Comparison of ENCODE assay signal across 1 cellular context in the genomic region with DNA sequence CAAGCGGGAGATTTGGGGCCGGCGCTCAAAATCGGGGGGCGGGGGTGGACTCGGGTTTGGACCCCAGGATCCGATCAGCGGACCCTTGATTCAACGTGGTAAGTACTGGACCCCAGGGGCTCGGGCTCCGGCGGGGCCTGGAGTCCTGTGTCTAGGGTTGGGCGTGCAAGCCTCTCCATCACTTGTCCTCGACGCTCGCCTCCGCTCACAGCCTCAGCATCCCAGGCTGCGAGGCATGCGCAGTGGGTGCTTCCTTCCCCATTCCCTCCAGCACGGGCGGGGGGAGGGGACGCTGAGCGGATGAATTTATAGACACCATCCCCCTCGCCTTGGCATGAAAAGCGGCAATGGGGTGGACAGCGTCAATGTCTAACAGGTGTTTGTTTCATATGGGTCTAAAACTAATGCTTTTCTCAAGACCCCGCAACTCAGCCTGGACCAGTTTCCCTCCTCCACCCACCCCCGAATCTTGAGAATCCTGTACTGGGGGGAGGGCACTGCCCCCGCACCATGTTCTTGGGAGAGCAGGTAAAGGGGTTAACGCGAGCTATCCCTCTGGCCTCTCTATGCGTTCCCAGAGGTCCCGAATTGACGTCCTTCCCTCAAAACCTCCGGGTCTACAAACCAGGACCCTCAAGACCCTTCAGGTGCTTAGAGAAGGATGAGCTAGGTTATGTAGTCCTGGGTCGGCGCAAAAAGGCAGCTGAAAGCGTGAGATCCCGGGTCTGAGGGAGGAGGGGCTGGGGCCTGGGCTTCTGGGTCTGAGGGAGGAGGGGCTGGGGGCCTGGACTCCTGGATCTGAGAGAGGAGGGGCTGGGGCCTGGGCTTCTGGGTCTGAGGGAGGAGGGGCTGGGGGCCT.
TF ChIP-seq lines count a peak whose summit lies in the region.

No MANE protein-coding gene starts in this region.

TF ChIP-seq in GM23338, 12 proteins besides CTCF, POLR2A, EP300 and RAD21 (continued from another document):
- TF ChIP-seq, protein P1, sequence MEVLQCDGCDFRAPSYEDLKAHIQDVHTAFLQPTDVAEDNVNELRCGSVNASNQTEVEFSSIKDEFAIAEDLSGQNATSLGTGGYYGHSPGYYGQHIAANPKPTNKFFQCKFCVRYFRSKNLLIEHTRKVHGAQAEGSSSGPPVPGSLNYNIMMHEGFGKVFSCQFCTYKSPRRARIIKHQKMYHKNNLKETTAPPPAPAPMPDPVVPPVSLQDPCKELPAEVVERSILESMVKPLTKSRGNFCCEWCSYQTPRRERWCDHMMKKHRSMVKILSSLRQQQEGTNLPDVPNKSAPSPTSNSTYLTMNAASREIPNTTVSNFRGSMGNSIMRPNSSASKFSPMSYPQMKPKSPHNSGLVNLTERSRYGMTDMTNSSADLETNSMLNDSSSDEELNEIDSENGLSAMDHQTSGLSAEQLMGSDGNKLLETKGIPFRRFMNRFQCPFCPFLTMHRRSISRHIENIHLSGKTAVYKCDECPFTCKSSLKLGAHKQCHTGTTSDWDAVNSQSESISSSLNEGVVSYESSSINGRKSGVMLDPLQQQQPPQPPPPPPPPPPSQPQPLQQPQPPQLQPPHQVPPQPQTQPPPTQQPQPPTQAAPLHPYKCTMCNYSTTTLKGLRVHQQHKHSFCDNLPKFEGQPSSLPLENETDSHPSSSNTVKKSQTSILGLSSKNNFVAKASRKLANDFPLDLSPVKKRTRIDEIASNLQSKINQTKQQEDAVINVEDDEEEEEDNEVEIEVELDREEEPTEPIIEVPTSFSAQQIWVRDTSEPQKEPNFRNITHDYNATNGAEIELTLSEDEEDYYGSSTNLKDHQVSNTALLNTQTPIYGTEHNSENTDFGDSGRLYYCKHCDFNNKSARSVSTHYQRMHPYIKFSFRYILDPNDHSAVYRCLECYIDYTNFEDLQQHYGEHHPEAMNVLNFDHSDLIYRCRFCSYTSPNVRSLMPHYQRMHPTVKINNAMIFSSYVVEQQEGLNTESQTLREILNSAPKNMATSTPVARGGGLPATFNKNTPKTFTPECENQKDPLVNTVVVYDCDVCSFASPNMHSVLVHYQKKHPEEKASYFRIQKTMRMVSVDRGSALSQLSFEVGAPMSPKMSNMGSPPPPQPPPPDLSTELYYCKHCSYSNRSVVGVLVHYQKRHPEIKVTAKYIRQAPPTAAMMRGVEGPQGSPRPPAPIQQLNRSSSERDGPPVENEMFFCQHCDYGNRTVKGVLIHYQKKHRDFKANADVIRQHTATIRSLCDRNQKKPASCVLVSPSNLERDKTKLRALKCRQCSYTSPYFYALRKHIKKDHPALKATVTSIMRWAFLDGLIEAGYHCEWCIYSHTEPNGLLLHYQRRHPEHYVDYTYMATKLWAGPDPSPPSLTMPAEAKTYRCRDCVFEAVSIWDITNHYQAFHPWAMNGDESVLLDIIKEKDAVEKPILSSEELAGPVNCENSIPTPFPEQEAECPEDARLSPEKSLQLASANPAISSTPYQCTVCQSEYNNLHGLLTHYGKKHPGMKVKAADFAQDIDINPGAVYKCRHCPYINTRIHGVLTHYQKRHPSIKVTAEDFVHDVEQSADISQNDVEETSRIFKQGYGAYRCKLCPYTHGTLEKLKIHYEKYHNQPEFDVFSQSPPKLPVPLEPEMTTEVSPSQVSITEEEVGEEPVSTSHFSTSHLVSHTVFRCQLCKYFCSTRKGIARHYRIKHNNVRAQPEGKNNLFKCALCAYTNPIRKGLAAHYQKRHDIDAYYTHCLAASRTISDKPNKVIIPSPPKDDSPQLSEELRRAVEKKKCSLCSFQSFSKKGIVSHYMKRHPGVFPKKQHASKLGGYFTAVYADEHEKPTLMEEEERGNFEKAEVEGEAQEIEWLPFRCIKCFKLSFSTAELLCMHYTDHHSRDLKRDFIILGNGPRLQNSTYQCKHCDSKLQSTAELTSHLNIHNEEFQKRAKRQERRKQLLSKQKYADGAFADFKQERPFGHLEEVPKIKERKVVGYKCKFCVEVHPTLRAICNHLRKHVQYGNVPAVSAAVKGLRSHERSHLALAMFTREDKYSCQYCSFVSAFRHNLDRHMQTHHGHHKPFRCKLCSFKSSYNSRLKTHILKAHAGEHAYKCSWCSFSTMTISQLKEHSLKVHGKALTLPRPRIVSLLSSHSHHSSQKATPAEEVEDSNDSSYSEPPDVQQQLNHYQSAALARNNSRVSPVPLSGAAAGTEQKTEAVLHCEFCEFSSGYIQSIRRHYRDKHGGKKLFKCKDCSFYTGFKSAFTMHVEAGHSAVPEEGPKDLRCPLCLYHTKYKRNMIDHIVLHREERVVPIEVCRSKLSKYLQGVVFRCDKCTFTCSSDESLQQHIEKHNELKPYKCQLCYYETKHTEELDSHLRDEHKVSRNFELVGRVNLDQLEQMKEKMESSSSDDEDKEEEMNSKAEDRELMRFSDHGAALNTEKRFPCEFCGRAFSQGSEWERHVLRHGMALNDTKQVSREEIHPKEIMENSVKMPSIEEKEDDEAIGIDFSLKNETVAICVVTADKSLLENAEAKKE (CRISPR knock-in tag; IDR thresholded peaks at IDR 0.05), result no peak
- TF ChIP-seq ZNF114 (CRISPR knock-in tag; IDR thresholded peaks at IDR 0.05), result no peak
- no peak for TF ChIP-seq ETS1 (IDR thresholded peaks at IDR 0.05)
- TF ChIP-seq, protein P2, sequence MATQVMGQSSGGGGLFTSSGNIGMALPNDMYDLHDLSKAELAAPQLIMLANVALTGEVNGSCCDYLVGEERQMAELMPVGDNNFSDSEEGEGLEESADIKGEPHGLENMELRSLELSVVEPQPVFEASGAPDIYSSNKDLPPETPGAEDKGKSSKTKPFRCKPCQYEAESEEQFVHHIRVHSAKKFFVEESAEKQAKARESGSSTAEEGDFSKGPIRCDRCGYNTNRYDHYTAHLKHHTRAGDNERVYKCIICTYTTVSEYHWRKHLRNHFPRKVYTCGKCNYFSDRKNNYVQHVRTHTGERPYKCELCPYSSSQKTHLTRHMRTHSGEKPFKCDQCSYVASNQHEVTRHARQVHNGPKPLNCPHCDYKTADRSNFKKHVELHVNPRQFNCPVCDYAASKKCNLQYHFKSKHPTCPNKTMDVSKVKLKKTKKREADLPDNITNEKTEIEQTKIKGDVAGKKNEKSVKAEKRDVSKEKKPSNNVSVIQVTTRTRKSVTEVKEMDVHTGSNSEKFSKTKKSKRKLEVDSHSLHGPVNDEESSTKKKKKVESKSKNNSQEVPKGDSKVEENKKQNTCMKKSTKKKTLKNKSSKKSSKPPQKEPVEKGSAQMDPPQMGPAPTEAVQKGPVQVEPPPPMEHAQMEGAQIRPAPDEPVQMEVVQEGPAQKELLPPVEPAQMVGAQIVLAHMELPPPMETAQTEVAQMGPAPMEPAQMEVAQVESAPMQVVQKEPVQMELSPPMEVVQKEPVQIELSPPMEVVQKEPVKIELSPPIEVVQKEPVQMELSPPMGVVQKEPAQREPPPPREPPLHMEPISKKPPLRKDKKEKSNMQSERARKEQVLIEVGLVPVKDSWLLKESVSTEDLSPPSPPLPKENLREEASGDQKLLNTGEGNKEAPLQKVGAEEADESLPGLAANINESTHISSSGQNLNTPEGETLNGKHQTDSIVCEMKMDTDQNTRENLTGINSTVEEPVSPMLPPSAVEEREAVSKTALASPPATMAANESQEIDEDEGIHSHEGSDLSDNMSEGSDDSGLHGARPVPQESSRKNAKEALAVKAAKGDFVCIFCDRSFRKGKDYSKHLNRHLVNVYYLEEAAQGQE (IDR thresholded peaks at IDR 0.05; ENCODE audit: unreplicated experiment), result no peak
- TF ChIP-seq NANOG (IDR thresholded peaks at IDR 0.05; ENCODE audit: borderline replicate concordance), result no peak
- no peak for TF ChIP-seq EZH2 (IDR thresholded peaks at IDR 0.05; ENCODE audit: low read depth, unreplicated experiment)
- no peak for TF ChIP-seq EZH2phosphoT487 (IDR thresholded peaks at IDR 0.05; ENCODE audit: unreplicated experiment)
